ENCODE assay signal across 2 cellular contexts in genomic region chr11:61617515-61617914, GRCh38.
TF ChIP-seq lines count a peak whose summit lies in the region.

No MANE protein-coding gene starts in this region.

TF ChIP-seq in SK-N-SH, 30 proteins besides CTCF, POLR2A, EP300 and RAD21:
- TF ChIP-seq GATA2 (CRISPR knock-in tag; IDR thresholded peaks at IDR 0.05) (no peak), EZH2phosphoT487 (IDR thresholded peaks at IDR 0.05; ENCODE audit: borderline replicate concordance, low read depth) (no peak), POLR2AphosphoS5 (IDR thresholded peaks at IDR 0.05; ENCODE audit: low read depth, low read length) (no peak), CHD2 (IDR thresholded peaks at IDR 0.05; ENCODE audit: low read length, partially characterized antibody) (no peak), REST (IDR thresholded peaks at IDR 0.05; ENCODE audit: low read depth, low read length) (no peak), MEF2A (IDR thresholded peaks at IDR 0.05; ENCODE audit: borderline replicate concordance, low read depth) (no peak), MAX (IDR thresholded peaks at IDR 0.05; ENCODE audit: low read depth) (no peak), TCF12 (IDR thresholded peaks at IDR 0.05) (no peak), ELF1 (IDR thresholded peaks at IDR 0.05) (no peak), TEAD4 (IDR thresholded peaks at IDR 0.05; ENCODE audit: borderline replicate concordance, insufficient read depth) (no peak), FOXM1 (IDR thresholded peaks at IDR 0.05; ENCODE audit: low read depth) (no peak), ZBTB33 (IDR thresholded peaks at IDR 0.05; ENCODE audit: borderline replicate concordance, low read depth) (no peak), USF1 (IDR thresholded peaks at IDR 0.05; ENCODE audit: borderline replicate concordance, low read depth) (no peak), RCOR1 (IDR thresholded peaks at IDR 0.05; ENCODE audit: low read length) (no peak), FOXJ3 (CRISPR knock-in tag; IDR thresholded peaks at IDR 0.05) (no peak)
- TF ChIP-seq, protein P1, sequence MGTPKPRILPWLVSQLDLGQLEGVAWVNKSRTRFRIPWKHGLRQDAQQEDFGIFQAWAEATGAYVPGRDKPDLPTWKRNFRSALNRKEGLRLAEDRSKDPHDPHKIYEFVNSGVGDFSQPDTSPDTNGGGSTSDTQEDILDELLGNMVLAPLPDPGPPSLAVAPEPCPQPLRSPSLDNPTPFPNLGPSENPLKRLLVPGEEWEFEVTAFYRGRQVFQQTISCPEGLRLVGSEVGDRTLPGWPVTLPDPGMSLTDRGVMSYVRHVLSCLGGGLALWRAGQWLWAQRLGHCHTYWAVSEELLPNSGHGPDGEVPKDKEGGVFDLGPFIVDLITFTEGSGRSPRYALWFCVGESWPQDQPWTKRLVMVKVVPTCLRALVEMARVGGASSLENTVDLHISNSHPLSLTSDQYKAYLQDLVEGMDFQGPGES (IDR thresholded peaks at IDR 0.05; ENCODE audit: low read depth, low read length), result no peak
TF ChIP-seq in SK-N-SH: peak in this region for 0.

TF ChIP-seq in SK-N-SH treated with all-trans-retinoic acid at 6 μM for 48 hours, 23 proteins besides CTCF, POLR2A, EP300 and RAD21:
- TF ChIP-seq OSR1 (CRISPR knock-in tag; IDR thresholded peaks at IDR 0.05) (no peak), ARNTL (CRISPR knock-in tag; IDR thresholded peaks at IDR 0.05; ENCODE audit: borderline replicate concordance, low read depth) (no peak), ZNF70 (CRISPR knock-in tag; IDR thresholded peaks at IDR 0.05) (no peak), ZFP3 (CRISPR knock-in tag; IDR thresholded peaks at IDR 0.05) (no peak), ZC3H10 (CRISPR knock-in tag; IDR thresholded peaks at IDR 0.05) (no peak), RARB (CRISPR knock-in tag; IDR thresholded peaks at IDR 0.05) (no peak), ISL1 (CRISPR knock-in tag; IDR thresholded peaks at IDR 0.05) (no peak), ZNF565 (CRISPR knock-in tag; conservative IDR thresholded peaks at IDR 0.05; ENCODE audit: low read depth) (no peak), PPARA (CRISPR knock-in tag; IDR thresholded peaks at IDR 0.05; ENCODE audit: borderline replicate concordance) (no peak), ESRRG (CRISPR knock-in tag; IDR thresholded peaks at IDR 0.05) (no peak), ZFP30 (CRISPR knock-in tag; IDR thresholded peaks at IDR 0.05) (no peak), TCF4 (CRISPR knock-in tag; IDR thresholded peaks at IDR 0.05; ENCODE audit: borderline replicate concordance) (no peak)
- TF ChIP-seq, protein P2, sequence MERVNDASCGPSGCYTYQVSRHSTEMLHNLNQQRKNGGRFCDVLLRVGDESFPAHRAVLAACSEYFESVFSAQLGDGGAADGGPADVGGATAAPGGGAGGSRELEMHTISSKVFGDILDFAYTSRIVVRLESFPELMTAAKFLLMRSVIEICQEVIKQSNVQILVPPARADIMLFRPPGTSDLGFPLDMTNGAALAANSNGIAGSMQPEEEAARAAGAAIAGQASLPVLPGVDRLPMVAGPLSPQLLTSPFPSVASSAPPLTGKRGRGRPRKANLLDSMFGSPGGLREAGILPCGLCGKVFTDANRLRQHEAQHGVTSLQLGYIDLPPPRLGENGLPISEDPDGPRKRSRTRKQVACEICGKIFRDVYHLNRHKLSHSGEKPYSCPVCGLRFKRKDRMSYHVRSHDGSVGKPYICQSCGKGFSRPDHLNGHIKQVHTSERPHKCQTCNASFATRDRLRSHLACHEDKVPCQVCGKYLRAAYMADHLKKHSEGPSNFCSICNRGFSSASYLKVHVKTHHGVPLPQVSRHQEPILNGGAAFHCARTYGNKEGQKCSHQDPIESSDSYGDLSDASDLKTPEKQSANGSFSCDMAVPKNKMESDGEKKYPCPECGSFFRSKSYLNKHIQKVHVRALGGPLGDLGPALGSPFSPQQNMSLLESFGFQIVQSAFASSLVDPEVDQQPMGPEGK (CRISPR knock-in tag; IDR thresholded peaks at IDR 0.05; ENCODE audit: borderline replicate concordance), result no peak
- TF ChIP-seq, protein P3, sequence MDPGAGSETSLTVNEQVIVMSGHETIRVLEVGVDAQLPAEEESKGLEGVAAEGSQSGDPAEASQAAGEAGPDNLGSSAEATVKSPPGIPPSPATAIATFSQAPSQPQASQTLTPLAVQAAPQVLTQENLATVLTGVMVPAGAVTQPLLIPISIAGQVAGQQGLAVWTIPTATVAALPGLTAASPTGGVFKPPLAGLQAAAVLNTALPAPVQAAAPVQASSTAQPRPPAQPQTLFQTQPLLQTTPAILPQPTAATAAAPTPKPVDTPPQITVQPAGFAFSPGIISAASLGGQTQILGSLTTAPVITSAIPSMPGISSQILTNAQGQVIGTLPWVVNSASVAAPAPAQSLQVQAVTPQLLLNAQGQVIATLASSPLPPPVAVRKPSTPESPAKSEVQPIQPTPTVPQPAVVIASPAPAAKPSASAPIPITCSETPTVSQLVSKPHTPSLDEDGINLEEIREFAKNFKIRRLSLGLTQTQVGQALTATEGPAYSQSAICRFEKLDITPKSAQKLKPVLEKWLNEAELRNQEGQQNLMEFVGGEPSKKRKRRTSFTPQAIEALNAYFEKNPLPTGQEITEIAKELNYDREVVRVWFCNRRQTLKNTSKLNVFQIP (CRISPR knock-in tag; IDR thresholded peaks at IDR 0.05; ENCODE audit: borderline replicate concordance, low read depth), result no peak
- TF ChIP-seq, protein P4, sequence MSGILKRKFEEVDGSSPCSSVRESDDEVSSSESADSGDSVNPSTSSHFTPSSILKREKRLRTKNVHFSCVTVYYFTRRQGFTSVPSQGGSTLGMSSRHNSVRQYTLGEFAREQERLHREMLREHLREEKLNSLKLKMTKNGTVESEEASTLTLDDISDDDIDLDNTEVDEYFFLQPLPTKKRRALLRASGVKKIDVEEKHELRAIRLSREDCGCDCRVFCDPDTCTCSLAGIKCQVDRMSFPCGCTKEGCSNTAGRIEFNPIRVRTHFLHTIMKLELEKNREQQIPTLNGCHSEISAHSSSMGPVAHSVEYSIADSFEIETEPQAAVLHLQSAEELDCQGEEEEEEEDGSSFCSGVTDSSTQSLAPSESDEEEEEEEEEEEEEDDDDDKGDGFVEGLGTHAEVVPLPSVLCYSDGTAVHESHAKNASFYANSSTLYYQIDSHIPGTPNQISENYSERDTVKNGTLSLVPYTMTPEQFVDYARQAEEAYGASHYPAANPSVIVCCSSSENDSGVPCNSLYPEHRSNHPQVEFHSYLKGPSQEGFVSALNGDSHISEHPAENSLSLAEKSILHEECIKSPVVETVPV (CRISPR knock-in tag; IDR thresholded peaks at IDR 0.05), result no peak
- TF ChIP-seq, protein P5, sequence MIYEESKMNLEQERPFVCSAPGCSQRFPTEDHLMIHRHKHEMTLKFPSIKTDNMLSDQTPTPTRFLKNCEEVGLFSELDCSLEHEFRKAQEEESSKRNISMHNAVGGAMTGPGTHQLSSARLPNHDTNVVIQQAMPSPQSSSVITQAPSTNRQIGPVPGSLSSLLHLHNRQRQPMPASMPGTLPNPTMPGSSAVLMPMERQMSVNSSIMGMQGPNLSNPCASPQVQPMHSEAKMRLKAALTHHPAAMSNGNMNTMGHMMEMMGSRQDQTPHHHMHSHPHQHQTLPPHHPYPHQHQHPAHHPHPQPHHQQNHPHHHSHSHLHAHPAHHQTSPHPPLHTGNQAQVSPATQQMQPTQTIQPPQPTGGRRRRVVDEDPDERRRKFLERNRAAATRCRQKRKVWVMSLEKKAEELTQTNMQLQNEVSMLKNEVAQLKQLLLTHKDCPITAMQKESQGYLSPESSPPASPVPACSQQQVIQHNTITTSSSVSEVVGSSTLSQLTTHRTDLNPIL (CRISPR knock-in tag; IDR thresholded peaks at IDR 0.05; ENCODE audit: low read depth), result no peak
TF ChIP-seq in SK-N-SH treated with all-trans-retinoic acid at 6 μM for 48 hours: peak in this region for 0.
